8 cellular contexts compared by ENCODE assay signal in genomic region chr3:111338059-111338698, GRCh38.
DNase-seq lines count a peak whose midpoint lies in the region; ATAC-seq and TF ChIP-seq lines count a peak whose summit lies in the region.

No MANE protein-coding gene starts in this region.

- no peak overlapping the region for H2AK5ac ChIP-seq in neuronal stem cell (ENCODE audit: low read depth, low read length)

- H2AFZ ChIP-seq in neuronal stem cell (ENCODE audit: low read length) = peak overlapping the region; percentile 28

- no peak overlapping the region for H3K4ac ChIP-seq in neuronal stem cell (ENCODE audit: low read length)

- no peak overlapping the region for H4K91ac ChIP-seq in neuronal stem cell (ENCODE audit: low read depth, low read length, poor library complexity)

- H3K9me3 ChIP-seq in BE2C (no peaks in the 10 kb centered on the region), neuronal stem cell (replicated peaks in 1 of 2; ENCODE audit: control insufficient read depth in 2 of 2, insufficient read depth in 1 of 2, low read depth in 1 of 2, low read length in 2 of 2) (peaks cover 0 to 3% of the 10 kb centered on the region in 2 donors)

- H4K8ac ChIP-seq in neuronal stem cell (ENCODE audit: low read depth, low read length) = no peak overlapping the region

- no peak overlapping the region for H3K18ac ChIP-seq in neuronal stem cell (ENCODE audit: low read length)

- H3K4me1 ChIP-seq in BE2C = no peaks in the 10 kb centered on the region
- peaks cover 0 to 4% of the 10 kb centered on the region in 2 donors for H3K4me1 ChIP-seq in neuronal stem cell (ENCODE audit: control insufficient read depth in 2 of 2, insufficient read depth in 1 of 2, low read depth in 1 of 2, low read length in 2 of 2)

- no peak overlapping the region for H3K23ac ChIP-seq in neuronal stem cell (ENCODE audit: low read depth, low read length, poor library complexity)

- no peak for TF ChIP-seq POLR2A in erythroblast (IDR thresholded peaks at IDR 0.05; ENCODE audit: low read length)

- H3K36me3 ChIP-seq in BE2C = no peaks in the 10 kb centered on the region
- H3K36me3 ChIP-seq in neuronal stem cell (replicated peaks in 1 of 2; ENCODE audit: control insufficient read depth in 2 of 2, insufficient read depth in 2 of 2, low read length in 2 of 2) = no peaks in the 10 kb centered on the region

- TF ChIP-seq CTCF in BE2C (IDR thresholded peaks at IDR 0.05; ENCODE audit: low read depth, low read length) = peak; percentile 86

- no peaks in the 10 kb centered on the region for H3K79me1 ChIP-seq in neuronal stem cell (ENCODE audit: low read depth, low read length)

- H2BK15ac ChIP-seq in neuronal stem cell (ENCODE audit: low read length) = no peak overlapping the region

- H2BK12ac ChIP-seq in neuronal stem cell (ENCODE audit: low read length) = no peak overlapping the region

- no peak overlapping the region for H2BK5ac ChIP-seq in neuronal stem cell (ENCODE audit: low read length)

- H2BK120ac ChIP-seq in neuronal stem cell (ENCODE audit: low read depth, low read length) = no peak overlapping the region

- H3K4me2 ChIP-seq in neuronal stem cell (ENCODE audit: insufficient read depth, low read length, poor library complexity, severe bottlenecking) = no peak overlapping the region

- no peak overlapping the region for H3K14ac ChIP-seq in neuronal stem cell (ENCODE audit: low read length)

- H3K27ac ChIP-seq in neuronal stem cell (replicated peaks; ENCODE audit: low read length) = no peak overlapping the region

- no peak overlapping the region for H3K4me3 ChIP-seq in BE2C (ENCODE audit: low read depth, low read length)
- H3K4me3 ChIP-seq in neuronal stem cell (ENCODE audit: low read length in 2 of 2) = no peak overlapping the region

- peak; percentile 59 for ATAC-seq in GM18867 (IDR thresholded peaks at IDR 0.05; ENCODE audit: unreplicated experiment)
- no peak for ATAC-seq in GM21390 (IDR thresholded peaks at IDR 0.05; ENCODE audit: unreplicated experiment)

- WGBS in neuronal stem cell (ENCODE audit: extremely low coverage in 2 of 2, insufficient read length in 2 of 2, insufficient replicate concordance in 1 of 2), 2 donors = no CpG with 5 or more reads among the region's 4 CpGs

- DNase-seq in BE2C (peak; percentile 63), NCI-H146 treated with DMSO at 0.1 percent for 48 hours (lab: John Stamatoyannopoulos, UW; ENCODE audit: unreplicated experiment) (peak; percentile 38), erythroblast (lab: John Stamatoyannopoulos, UW) (peak; percentile 18 to 46), neuronal stem cell (ENCODE audit: low spot score) (no peak)
- DNase-seq in activated CD4-positive, alpha-beta T cell treated with anti-CD3 and anti-CD28 coated beads for 4 hours = peak; percentile 22 to 52
- no peak for DNase-seq in effector CD4-positive, alpha-beta T cell

- H3K27me3 ChIP-seq in BE2C (no peaks in the 10 kb centered on the region), neuronal stem cell (ENCODE audit: control insufficient read depth in 3 of 3, insufficient read depth in 3 of 3, low read depth in 1 of 3, low read length in 3 of 3) (no peaks in the 10 kb centered on the region)

- no peak overlapping the region for H3K9ac ChIP-seq in neuronal stem cell (ENCODE audit: low read depth, low read length, poor library complexity)

Comparison
In these comparisons a context has a peak if more than half of its experiments do, and no peak if none do; other contexts are left out.
1. DNase-seq: peak in BE2C (single experiment), NCI-H146 treated with DMSO at 0.1 percent for 48 hours (single experiment), activated CD4-positive, alpha-beta T cell treated with anti-CD3 and anti-CD28 coated beads for 4 hours (2 of 2) and erythroblast (2 of 2); none in neuronal stem cell (single experiment) and effector CD4-positive, alpha-beta T cell (single experiment).